Comparison of ENCODE assay signal across 9 cellular contexts in genomic region chr10:17428616-17429097, GRCh38. TPM values are rescaled to one million over a fixed set of nuclear protein-coding genes. Genes with fewer than 3 reads are reported as not detected.
DNase-seq lines count a peak whose midpoint lies in the region; ATAC-seq and FAIRE-seq lines count a peak whose summit lies in the region.
"Had no signal": no experiment of that assay in that cellular context is flagged by ENCODE, and none has a peak within 500 bp of the region (broad histone marks: within the 10 kb centered on the region; RNA-seq: fewer than 3 reads in every experiment).

No MANE protein-coding gene starts in this region.

- H3K4me1 Mint-ChIP-seq in activated T-cell treated with anti-CD3 and anti-CD28 coated beads, Interleukin-2, amount 50 U/mL, for 4 hours (ENCODE audit: low read depth) = peaks cover 75% of the 10 kb centered on the region

- H2AFZ ChIP-seq in Karpas-422 (ENCODE audit: low read length) = peak overlapping the region; percentile 36; the same call in 1 of the 2 replicates

- peak; percentile 63 for FAIRE-seq in GM18507 (lab: Jason Lieb, UNC)

- peaks cover 3% of the 10 kb centered on the region; the same call in 1 of the 2 replicates for H3K4me1 ChIP-seq in Karpas-422 (ENCODE audit: low read length)

- ATAC-seq in activated T-cell treated with anti-CD3 and anti-CD28 coated beads, Interleukin-2, amount 50 U/mL, for 4 hours = peak; percentile 77 to 82
- ATAC-seq in HG02852 (IDR thresholded peaks at IDR 0.05; ENCODE audit: unreplicated experiment) = no peak

- H3K79me2 ChIP-seq in Karpas-422 (ENCODE audit: low read length) = no peaks in the 10 kb centered on the region

- H3K9ac ChIP-seq in Karpas-422 (ENCODE audit: low read length) = no peak overlapping the region

- DNase-seq in GM18507 (ENCODE audit: extremely low spot score, insufficient read length, low read depth) = no peak
- DNase-seq in Karpas-422 = no peak
- DNase-seq in activated T-cell treated with anti-CD3 and anti-CD28 coated beads, Interleukin-2, amount 50 U/mL, for 4 hours = peak; percentile 52
- DNase-seq in stimulated activated CD4-positive, alpha-beta T cell treated with anti-CD3 and anti-CD28 coated beads, Interleukin-1b, Interleukin-23, amount 100 ng/mL, for 4 hours (ENCODE audit: low read depth in 2 of 2) = peak; percentile 22 to 40
- no peak for DNase-seq in NCI-H2107 treated with DMSO at 0.1 percent for 48 hours (lab: John Stamatoyannopoulos, UW; ENCODE audit: unreplicated experiment)
- DNase-seq in NCI-H146 treated with DMSO at 0.1 percent for 48 hours (lab: John Stamatoyannopoulos, UW; ENCODE audit: unreplicated experiment) = no peak
- DNase-seq in RPMI8226 = no peak

- no peak overlapping the region for H3K4me2 ChIP-seq in Karpas-422 (ENCODE audit: low read depth, low read length, poor library complexity, severe bottlenecking)

- H3K9me2 ChIP-seq in Karpas-422 (replicated peaks; ENCODE audit: insufficient read depth, low read length) = no peaks in the 10 kb centered on the region

- H3K9me3 ChIP-seq in Karpas-422 (ENCODE audit: low read length) = no peaks in the 10 kb centered on the region

- H3K4me3 ChIP-seq in Karpas-422 (ENCODE audit: low read length) = no peak overlapping the region

- H3K27me3 ChIP-seq in Karpas-422 (ENCODE audit: low read length) = no peaks in the 10 kb centered on the region

- no peaks in the 10 kb centered on the region for H3K36me3 ChIP-seq in Karpas-422 (ENCODE audit: insufficient read depth, low read length)

- no peaks in the 10 kb centered on the region for H4K20me1 ChIP-seq in Karpas-422 (ENCODE audit: insufficient read depth, low read depth, low read length)

- no peaks in the 10 kb centered on the region for H3K36me3 Mint-ChIP-seq in activated T-cell treated with anti-CD3 and anti-CD28 coated beads, Interleukin-2, amount 50 U/mL, for 4 hours (ENCODE audit: insufficient read depth)

- no peaks in the 10 kb centered on the region for H3K27me3 Mint-ChIP-seq in activated T-cell treated with anti-CD3 and anti-CD28 coated beads, Interleukin-2, amount 50 U/mL, for 4 hours (ENCODE audit: low read depth)

- H3K4me3 Mint-ChIP-seq in activated T-cell treated with anti-CD3 and anti-CD28 coated beads, Interleukin-2, amount 50 U/mL, for 4 hours = peak overlapping the region; percentile 68

- no peak overlapping the region for H3K27ac ChIP-seq in Karpas-422 (ENCODE audit: low read length)
- H3K27ac ChIP-seq: VCaP had no signal

- H3K9me3 Mint-ChIP-seq in activated T-cell treated with anti-CD3 and anti-CD28 coated beads, Interleukin-2, amount 50 U/mL, for 4 hours = no peaks in the 10 kb centered on the region

RNA-seq across cellular contexts. Expression of gene ST8SIA6, which starts 25.7 kb away (rescaled TPM):
- not detected in 2 replicates for total RNA-seq in Karpas-422 (2014; rRNA removed; shearing (Covaris generic); ENCODE audit: low replicate concordance)
- total RNA-seq in activated T-cell treated with anti-CD3 and anti-CD28 coated beads, Interleukin-2, amount 50 U/mL, for 4 hours = under 1 TPM in 1 of 3 donors, not detected in 2; 0.33 TPM

Comparison
In these comparisons a context has a peak if more than half of its experiments do, and no peak if none do; other contexts are left out.
1. DNase-seq: peak in activated T-cell treated with anti-CD3 and anti-CD28 coated beads, Interleukin-2, amount 50 U/mL, for 4 hours (single experiment) and stimulated activated CD4-positive, alpha-beta T cell treated with anti-CD3 and anti-CD28 coated beads, Interleukin-1b, Interleukin-23, amount 100 ng/mL, for 4 hours (2 of 2); none in GM18507 (single experiment), Karpas-422 (single experiment), NCI-H2107 treated with DMSO at 0.1 percent for 48 hours (single experiment), NCI-H146 treated with DMSO at 0.1 percent for 48 hours (single experiment) and RPMI8226 (single experiment).